Comparison of ENCODE assay signal across 14 cellular contexts in genomic region chr2:45888167-45888566, GRCh38.
DNase-seq lines count a peak whose midpoint lies in the region; TF ChIP-seq lines count a peak whose summit lies in the region.
"Had no signal": no experiment of that assay in that cellular context is flagged by ENCODE, and none has a peak within 500 bp of the region (broad histone marks: within the 10 kb centered on the region; RNA-seq: fewer than 3 reads in every experiment).

No MANE protein-coding gene starts in this region.

- intact Hi-C loops in spleen (cut with DNase I; ENCODE audit: low total_unique reads), result no loop called here

- H3K27me3 ChIP-seq in spleen (replicated peaks in 1 of 7), result no peaks in the 10 kb centered on the region
- H3K27me3 ChIP-seq in trophoblast cell (ENCODE audit: insufficient read depth, low read length), result no peaks in the 10 kb centered on the region

- H2BK5ac ChIP-seq in trophoblast cell (ENCODE audit: low read depth, low read length, poor library complexity), result no peak overlapping the region

- no peak overlapping the region for H3K4me2 ChIP-seq in trophoblast cell (ENCODE audit: low read length)

- H2AK5ac ChIP-seq in trophoblast cell (ENCODE audit: low read length), result no peak overlapping the region

- H3K23ac ChIP-seq in trophoblast cell (ENCODE audit: low read length), result no peak overlapping the region

- no peak overlapping the region for H4K12ac ChIP-seq in trophoblast cell (ENCODE audit: low read depth, low read length)

- H3K9ac ChIP-seq in trophoblast cell (ENCODE audit: low read length), result no peak overlapping the region

- H3K27ac ChIP-seq in spleen (peak overlapping the region in 5 of 8 donors; percentile 0 to 97 (median 92)), trophoblast cell (ENCODE audit: low read depth, low read length) (no peak overlapping the region)
- H3K27ac ChIP-seq: 22Rv1 had no signal

- H4K91ac ChIP-seq in trophoblast cell (ENCODE audit: low read depth, low read length), result no peak overlapping the region

- 58 to 80% (median 73%) methylated on average over 3 of the region's 3 CpGs for WGBS in spleen, 5 donors
- no CpG with 5 or more reads among the region's 3 CpGs for WGBS in trophoblast cell (ENCODE audit: extremely low coverage, insufficient coverage, insufficient read length)

- H3K18ac ChIP-seq in trophoblast cell (ENCODE audit: low read length), result no peak overlapping the region

- no peaks in the 10 kb centered on the region for H3K79me1 ChIP-seq in trophoblast cell (ENCODE audit: low read length)

- no peak overlapping the region for H2AFZ ChIP-seq in trophoblast cell (ENCODE audit: insufficient read depth, low read length, poor library complexity)

- H3K79me2 ChIP-seq in trophoblast cell (ENCODE audit: control insufficient read depth, insufficient read depth, low read length, poor library complexity), result no peaks in the 10 kb centered on the region

- no peaks in the 10 kb centered on the region for H3K9me3 ChIP-seq in spleen
- H3K9me3 ChIP-seq in trophoblast cell (ENCODE audit: insufficient read depth, low read depth, low read length), result peaks cover 2% of the 10 kb centered on the region

- H3K36me3 ChIP-seq in spleen, result peaks cover 0 to 2% (median 0%) of the 10 kb centered on the region in 6 donors
- H3K36me3 ChIP-seq in trophoblast cell (ENCODE audit: control insufficient read depth in 1 of 2, insufficient read depth in 2 of 2, low read length in 2 of 2), result no peaks in the 10 kb centered on the region

- H2BK120ac ChIP-seq in trophoblast cell (ENCODE audit: insufficient read depth, low read length, poor library complexity), result no peak overlapping the region

- peak; percentile 61 for DNase-seq in DMS 273 (lab: John Stamatoyannopoulos, UW; ENCODE audit: unreplicated experiment)
- DNase-seq in DMS 273 treated with DMSO at 0.1 percent for 48 hours (lab: John Stamatoyannopoulos, UW), result no peak
- peak; percentile 70 for DNase-seq in NB4 (ENCODE audit: low read depth)
- peak; percentile 91 for DNase-seq in fibroblast of gingiva (ENCODE audit: low read depth)
- no peak for DNase-seq in spleen
- no peak for DNase-seq in NCI-H446 treated with DMSO at 0.1 percent for 48 hours (lab: John Stamatoyannopoulos, UW)
- no peak for DNase-seq in trophoblast cell
- no peak for DNase-seq in activated effector memory CD4-positive, alpha-beta T cell treated with anti-CD3 and anti-CD28 coated beads, Interleukin-2, amount 50 U/mL, for 16 hours
- DNase-seq: activated CD4-positive, alpha-beta T cell treated with anti-CD3 and anti-CD28 coated beads for 48 hours; activated effector memory CD4-positive, alpha-beta T cell treated with Interleukin-2 at 50 U/mL for 16 hours; cerebellar nuclear complex; foreskin melanocyte; stimulated activated CD4-positive, alpha-beta T cell treated with anti-CD3 and anti-CD28 coated beads, Interleukin-2, amount 100 ng/mL, for 48 hours had no signal

- H4K8ac ChIP-seq in trophoblast cell (ENCODE audit: low read depth, low read length), result no peak overlapping the region

- TF ChIP-seq POLR2A in NB4 (IDR thresholded peaks at IDR 0.05; ENCODE audit: extremely low read depth, insufficient read length), result no peak
- TF ChIP-seq POLR2A in spleen (IDR thresholded peaks at IDR 0.05), result no peak

- H3K14ac ChIP-seq in trophoblast cell (ENCODE audit: low read length), result no peak overlapping the region

- H3K4ac ChIP-seq in trophoblast cell (ENCODE audit: low read depth, low read length), result no peak overlapping the region

- no peak overlapping the region for H3K4me3 ChIP-seq in NB4 (ENCODE audit: low read depth, low read length)
- no peak overlapping the region for H3K4me3 ChIP-seq in spleen
- no peak overlapping the region for H3K4me3 ChIP-seq in trophoblast cell (ENCODE audit: low read depth, low read length)

- TF ChIP-seq CTCF in NB4 (IDR thresholded peaks at IDR 0.05; ENCODE audit: low read depth, low read length), result no peak
- TF ChIP-seq CTCF in spleen (IDR thresholded peaks at IDR 0.05 in 8 of 11, conservative IDR thresholded peaks at IDR 0.05 in 3 of 11), result no peak

- H3K4me1 ChIP-seq in spleen (peaks cover 30 to 100% (median 88%) of the 10 kb centered on the region in 6 donors), trophoblast cell (ENCODE audit: control insufficient read depth in 1 of 2, insufficient read depth in 2 of 2, low read length in 2 of 2) (peaks cover 22 to 24% of the 10 kb centered on the region in 2 experiments)

- H2BK12ac ChIP-seq in trophoblast cell (ENCODE audit: low read length), result no peak overlapping the region

Comparison
In these comparisons a context has a peak if more than half of its experiments do, and no peak if none do; other contexts are left out.
1. DNase-seq: peak in DMS 273 (single experiment), NB4 (single experiment) and fibroblast of gingiva (single experiment); none in DMS 273 treated with DMSO at 0.1 percent for 48 hours (single experiment), spleen (single experiment), NCI-H446 treated with DMSO at 0.1 percent for 48 hours (single experiment), trophoblast cell (0 of 2) and activated effector memory CD4-positive, alpha-beta T cell treated with anti-CD3 and anti-CD28 coated beads, Interleukin-2, amount 50 U/mL, for 16 hours (single experiment).